Comparison of ENCODE assay signal across 1 cellular context in genomic region chr3:67804089-67804488, GRCh38.
TF ChIP-seq lines count a peak whose summit lies in the region.

No MANE protein-coding gene starts in this region.

TF ChIP-seq in WTC11, 78 proteins besides CTCF, POLR2A, EP300 and RAD21 (continued from another document):
- no peak for TF ChIP-seq AFF4 (CRISPR knock-in tag; IDR thresholded peaks at IDR 0.05; ENCODE audit: borderline replicate concordance)
- no peak for TF ChIP-seq GRHL2 (CRISPR knock-in tag; IDR thresholded peaks at IDR 0.05; ENCODE audit: insufficient replicate concordance, severe bottlenecking)
- TF ChIP-seq FOXP1 (CRISPR knock-in tag; IDR thresholded peaks at IDR 0.05; ENCODE audit: borderline replicate concordance), result no peak
- TF ChIP-seq ATF1 (CRISPR knock-in tag; IDR thresholded peaks at IDR 0.05), result no peak
- TF ChIP-seq TEAD1 (CRISPR knock-in tag; IDR thresholded peaks at IDR 0.05), result no peak
- TF ChIP-seq ZBTB21 (CRISPR knock-in tag; IDR thresholded peaks at IDR 0.05; ENCODE audit: borderline replicate concordance), result no peak
- TF ChIP-seq MXD4 (CRISPR knock-in tag; IDR thresholded peaks at IDR 0.05; ENCODE audit: borderline replicate concordance), result no peak
- TF ChIP-seq ZBTB43 (CRISPR knock-in tag; IDR thresholded peaks at IDR 0.05), result no peak
- TF ChIP-seq SMAD4 (CRISPR knock-in tag; IDR thresholded peaks at IDR 0.05), result no peak
- no peak for TF ChIP-seq ZMAT4 (CRISPR knock-in tag; IDR thresholded peaks at IDR 0.05)
- TF ChIP-seq IRF2 (CRISPR knock-in tag; IDR thresholded peaks at IDR 0.05; ENCODE audit: borderline replicate concordance, low read depth), result no peak
